In genomic region chr11:126354631-126355323, GRCh38 we compare ENCODE assay signal across 8 cellular contexts. TPM values are rescaled to one million over a fixed set of nuclear protein-coding genes. Genes with fewer than 3 reads are reported as not detected.
A peak's percentile ranks its signal among the peaks of the same experiment; 100 is the strongest.
DNase-seq lines count a peak whose midpoint lies in the region; ATAC-seq and TF ChIP-seq lines count a peak whose summit lies in the region.

No MANE protein-coding gene starts in this region.

- H3K9ac ChIP-seq in SK-N-SH = peak overlapping the region; percentile 93

- no peaks in the 10 kb centered on the region for H3K9me3 ChIP-seq in SK-N-SH
- no peaks in the 10 kb centered on the region for H3K9me3 ChIP-seq in esophagus muscularis mucosa
- H3K9me3 ChIP-seq in psoas muscle = no peaks in the 10 kb centered on the region

- H3K4me1 ChIP-seq in SK-N-SH (ENCODE audit: control insufficient read depth in 1 of 2, insufficient read depth in 2 of 2, low read depth in 1 of 2, low read length in 1 of 2) (peaks cover 42 to 48% of the 10 kb centered on the region in 2 experiments; a peak in 2 of 4 replicates), esophagus muscularis mucosa (peaks cover 70 to 93% (median 92%) of the 10 kb centered on the region in 4 donors), psoas muscle (peaks cover 44% of the 10 kb centered on the region)

- TF ChIP-seq RAD21 in SK-N-SH (IDR thresholded peaks at IDR 0.05; ENCODE audit: low read length) = no peak

- peaks cover 93% of the 10 kb centered on the region for H3K79me2 ChIP-seq in SK-N-SH (ENCODE audit: insufficient read depth)

- TF ChIP-seq POLR2A in esophagus muscularis mucosa (IDR thresholded peaks at IDR 0.05; ENCODE audit: low read depth) = no peak

- WGBS in SK-N-SH (ENCODE audit: low lambda C conversion rate) = 32% methylated on average over 13 of the region's 15 CpGs
- WGBS in esophagus muscularis mucosa = 32% methylated on average over 14 of the region's 15 CpGs
- 46 to 54% (median 51%) methylated on average over 15 of the region's 15 CpGs for WGBS in psoas muscle, 3 donors

- TF ChIP-seq CTCF in SK-N-SH (IDR thresholded peaks at IDR 0.05) (no peak), esophagus muscularis mucosa (IDR thresholded peaks at IDR 0.05) (no peak), psoas muscle (IDR thresholded peaks at IDR 0.05) (no peak)

- TF ChIP-seq EP300 in SK-N-SH (IDR thresholded peaks at IDR 0.05; ENCODE audit: borderline replicate concordance in 1 of 2, low read depth in 1 of 2, low read length in 1 of 2) (no peak), esophagus muscularis mucosa (IDR thresholded peaks at IDR 0.05) (no peak)

- peak overlapping the region; percentile 65; the same call in 1 of the 2 replicates for H2AFZ ChIP-seq in SK-N-SH (ENCODE audit: low read depth)

- H3K4me3 ChIP-seq in SK-N-SH (ENCODE audit: low read depth in 2 of 2, low read length in 1 of 2) (peak overlapping the region; percentile 73 to 89), esophagus muscularis mucosa (peak overlapping the region; percentile 62 to 88 (median 78)), psoas muscle (peak overlapping the region; percentile 79)

- peak overlapping the region; percentile 99 for H3K4me2 ChIP-seq in SK-N-SH

- H3F3A ChIP-seq in SK-N-SH (replicated peaks; ENCODE audit: insufficient read depth) = peaks cover 9% of the 10 kb centered on the region

- H4K20me1 ChIP-seq in SK-N-SH (ENCODE audit: insufficient read depth) = no peaks in the 10 kb centered on the region

- ATAC-seq in HG02852 (IDR thresholded peaks at IDR 0.05; ENCODE audit: unreplicated experiment) (peak; percentile 34), psoas muscle (peak in 3 of 4 donors; percentile 2 to 5 (median 4))

- CTCF ChIA-PET in SK-N-SH (lab: Yijun Ruan, JAX) = interaction anchor here (1.3 to 2.0 kb wide), 3 partner anchors 44 to 126 kb away, joined by 4 to 9 read pairs (median 4); no protein-coding TSS in a partner anchor

- H3K9me2 ChIP-seq in SK-N-SH = no peaks in the 10 kb centered on the region

- no peaks in the 10 kb centered on the region for H3K27me3 ChIP-seq in SK-N-SH (ENCODE audit: insufficient read depth)
- no peaks in the 10 kb centered on the region for H3K27me3 ChIP-seq in esophagus muscularis mucosa
- H3K27me3 ChIP-seq in psoas muscle (ENCODE audit: insufficient read depth in 3 of 3, low read length in 2 of 3) = no peaks in the 10 kb centered on the region

- peak overlapping the region; percentile 59 to 78 for H3K27ac ChIP-seq in SK-N-SH (ENCODE audit: low read depth in 2 of 2, low read length in 1 of 2)
- peak overlapping the region; percentile 85 to 89 (median 86) for H3K27ac ChIP-seq in esophagus muscularis mucosa (replicated peaks in 1 of 4)
- H3K27ac ChIP-seq in psoas muscle = peak overlapping the region; percentile 58

- DNase-seq in DMS 273 (lab: John Stamatoyannopoulos, UW; ENCODE audit: unreplicated experiment) = peak; percentile 16
- DNase-seq in DMS 273 treated with DMSO at 0.1 percent for 48 hours (lab: John Stamatoyannopoulos, UW) = no peak
- no peak for DNase-seq in SK-N-SH
- no peak for DNase-seq in esophagus muscularis mucosa (ENCODE audit: extremely low spot score)
- DNase-seq in psoas muscle = no peak
- DNase-seq in HPDE6-E6E7 (ENCODE audit: extremely low spot score) = no peak
- DNase-seq in MV-4-11 (lab: John Stamatoyannopoulos, UW) = no peak

- intact Hi-C loops in esophagus muscularis mucosa (cut with DNase I) (loop anchor here (5.0 kb wide), 2 partner anchors 42 to 63 kb away; no protein-coding TSS in a partner anchor), psoas muscle (cut with DNase I) (loop anchor here in 1 of 2 donors (5.0 kb wide), 1 partner anchor 37 kb away; no protein-coding TSS in a partner anchor)

- POLR2A ChIA-PET in SK-N-SH (lab: Yijun Ruan, JAX) = interaction anchor here (0.6 to 1.1 kb wide), 3 partner anchors 16 to 49 kb away, joined by 3 read pairs; no protein-coding TSS in a partner anchor

- H3K36me3 ChIP-seq in SK-N-SH (replicated peaks in 1 of 2; ENCODE audit: control insufficient read depth in 1 of 2, insufficient read depth in 2 of 2, low read length in 1 of 2) (peaks cover 2 to 10% of the 10 kb centered on the region in 2 experiments), esophagus muscularis mucosa (no peaks in the 10 kb centered on the region), psoas muscle (ENCODE audit: insufficient read depth in 1 of 2, low read depth in 1 of 2) (no peaks in the 10 kb centered on the region)

TF ChIP-seq in SK-N-SH, 30 proteins besides CTCF, POLR2A, EP300 and RAD21:
- TF ChIP-seq, protein P1, sequence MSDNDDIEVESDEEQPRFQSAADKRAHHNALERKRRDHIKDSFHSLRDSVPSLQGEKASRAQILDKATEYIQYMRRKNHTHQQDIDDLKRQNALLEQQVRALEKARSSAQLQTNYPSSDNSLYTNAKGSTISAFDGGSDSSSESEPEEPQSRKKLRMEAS (IDR thresholded peaks at IDR 0.05; ENCODE audit: low read depth) = no peak
- TF ChIP-seq YY1 (IDR thresholded peaks at IDR 0.05; ENCODE audit: low read depth) (no peak), TAF1 (IDR thresholded peaks at IDR 0.05; ENCODE audit: borderline replicate concordance, low read depth, low read length) (no peak), GATA2 (CRISPR knock-in tag; IDR thresholded peaks at IDR 0.05) (no peak), CHD2 (IDR thresholded peaks at IDR 0.05; ENCODE audit: low read length, partially characterized antibody) (no peak), TCF12 (IDR thresholded peaks at IDR 0.05) (no peak), SMC3 (IDR thresholded peaks at IDR 0.05; ENCODE audit: low read depth, low read length) (no peak), FOSL2 (IDR thresholded peaks at IDR 0.05; ENCODE audit: borderline replicate concordance, low read depth) (no peak), FOXJ3 (CRISPR knock-in tag; IDR thresholded peaks at IDR 0.05) (no peak), FOXM1 (IDR thresholded peaks at IDR 0.05; ENCODE audit: low read depth) (no peak), RCOR1 (IDR thresholded peaks at IDR 0.05; ENCODE audit: low read length) (no peak), USF1 (IDR thresholded peaks at IDR 0.05; ENCODE audit: borderline replicate concordance, low read depth) (no peak), NFIC (IDR thresholded peaks at IDR 0.05; ENCODE audit: borderline replicate concordance) (no peak), TEAD4 (IDR thresholded peaks at IDR 0.05; ENCODE audit: borderline replicate concordance, insufficient read depth) (no peak), EZH2phosphoT487 (IDR thresholded peaks at IDR 0.05; ENCODE audit: borderline replicate concordance, low read depth) (no peak), ELF1 (IDR thresholded peaks at IDR 0.05) (no peak), RFX5 (IDR thresholded peaks at IDR 0.05; ENCODE audit: low read length) (no peak)

RNA-seq across cellular contexts. Expression of gene ST3GAL4, which starts 0.7 kb away (rescaled TPM):
- polyA plus RNA-seq in SK-N-SH (2012; rRNA removed) (27.1 and 32.0 TPM in 2 replicates), psoas muscle (1 to 10 TPM; 3.5 to 4.7 (median 3.6) TPM)
- 20.6 and 30.3 TPM in 2 replicates for polyA plus RNA-seq in SK-N-SH (2012; cell fraction: cytosol; rRNA removed)
- polyA plus RNA-seq in SK-N-SH (2012; cell fraction: nucleus; rRNA removed) = 23.7 and 26.9 TPM in 2 replicates
- total RNA-seq in esophagus muscularis mucosa (10 to 100 TPM; 40.0 to 52.4 (median 40.5) TPM), psoas muscle (1 to 10 TPM; 4.1 to 9.3 (median 6.3) TPM)

RNA-seq across cellular contexts. Expression of gene DCPS, which starts 50.9 kb away (rescaled TPM):
- polyA plus RNA-seq in SK-N-SH (2012; rRNA removed) (35.5 and 48.1 TPM in 2 replicates), psoas muscle (10 to 100 TPM; 12.1 to 20.5 (median 15.5) TPM)
- polyA plus RNA-seq in SK-N-SH (2012; cell fraction: cytosol; rRNA removed) = 33.3 and 42.8 TPM in 2 replicates
- polyA plus RNA-seq in SK-N-SH (2012; cell fraction: nucleus; rRNA removed) = 18.5 and 21.6 TPM in 2 replicates
- total RNA-seq in esophagus muscularis mucosa (10 to 100 TPM in 3 of 4 donors, 1 to 10 TPM in 1; 8.0 to 18.4 (median 14.3) TPM), psoas muscle (10 to 100 TPM; 11.8 to 16.7 (median 14.2) TPM)

Comparison
In these comparisons a context has a peak if more than half of its experiments do, and no peak if none do; other contexts are left out.
1. RNA of gene ST3GAL4, which starts 0.7 kb away (total RNA-seq): 40.0 to 52.4 TPM in esophagus muscularis mucosa; 4.1 to 9.3 TPM in psoas muscle; every median in the first group is over 4 times any median in the second.
2. Peak in every context shown above with its lines, with median percentiles within 50 percentile points of each other: H3K27ac ChIP-seq and H3K4me3 ChIP-seq.